In the genomic region with DNA sequence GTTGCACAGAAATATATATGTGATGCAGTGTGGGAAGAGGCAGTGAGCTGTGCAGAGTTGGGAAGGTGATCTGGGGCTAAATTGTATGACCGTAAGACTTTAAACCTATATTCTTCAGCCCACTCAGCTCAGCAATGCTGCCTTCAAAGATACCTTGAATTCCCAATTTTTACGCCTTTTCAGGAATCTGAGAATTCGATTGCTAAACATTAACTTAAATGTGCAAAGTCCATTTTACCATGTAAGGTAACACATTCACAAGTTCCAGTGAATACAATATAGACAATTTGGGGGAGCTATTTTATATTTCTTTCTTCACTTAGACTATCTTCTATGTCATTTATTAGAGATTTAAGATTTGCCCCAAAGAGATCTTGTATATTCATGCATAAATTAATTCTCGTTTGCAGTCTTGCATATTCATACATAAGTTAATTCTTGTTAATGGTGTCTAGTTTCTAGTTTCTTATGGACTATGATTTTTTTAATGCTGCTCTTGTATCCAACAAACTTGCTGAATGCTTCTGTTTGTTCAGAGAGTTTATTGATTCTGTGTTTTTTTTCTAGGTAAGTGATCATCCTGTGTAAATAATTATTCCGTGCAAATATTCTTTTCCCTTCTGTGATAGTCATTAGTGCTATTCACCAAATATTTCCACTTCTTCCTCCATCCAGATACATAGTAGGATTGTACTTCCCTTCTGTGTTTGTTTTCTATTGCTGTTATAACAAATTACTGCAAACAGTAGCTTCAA, we compare ENCODE assay signal across 27 cellular contexts. TPM values are rescaled to one million over a fixed set of nuclear protein-coding genes. Genes with fewer than 3 reads are reported as not detected.
"Had no signal": no experiment of that assay in that cellular context is flagged by ENCODE, and none has a peak within 500 bp of the region (broad histone marks: within the 10 kb centered on the region; RNA-seq: fewer than 3 reads in every experiment).

No MANE protein-coding gene starts in this region.

- FAIRE-seq: astrocyte, K562, RCC 7860 had no signal

- ATAC-seq: activated CD8-positive, alpha-beta memory T cell treated with anti-CD3 and anti-CD28 coated beads, Interleukin-2, amount 10 ng/mL, durations not matched to agents 7 days and 5 days; activated naive CD4-positive, alpha-beta T cell treated with anti-CD3 and anti-CD28 coated beads, Interleukin-2, amount 50 U/mL, for 72 hours; activated naive CD8-positive, alpha-beta T cell treated with anti-CD3 and anti-CD28 coated beads, Interleukin-2, amount 50 U/mL, for 24 hours; K562; SK-N-SH treated with all-trans-retinoic acid at 6 μM for 48 hours had no signal

- DNase-seq: activated B cell treated with CpG ODN at 0.5 μM for 24 hours; activated CD4-positive, alpha-beta T cell treated with anti-CD3 and anti-CD28 coated beads for 1 hour; activated CD4-positive, alpha-beta T cell treated with anti-CD3 and anti-CD28 coated beads, Interleukin-2, amount 10 ng/mL, durations not matched to agents 24 days and 14 days; activated CD4-positive, alpha-beta T cell treated with anti-CD3 and anti-CD28 coated beads, Interleukin-2, amount 50 U/mL, for 48 hours; activated CD8-positive, alpha-beta memory T cell treated with anti-CD3 and anti-CD28 coated beads, Interleukin-2, amount 10 ng/mL, durations not matched to agents 7 days and 5 days; activated effector memory CD4-positive, alpha-beta T cell treated with anti-CD3 and anti-CD28 coated beads, Interleukin-2, amount 50 U/mL, for 16 hours; activated naive CD4-positive, alpha-beta T cell treated with Interleukin-2 at 50 U/mL for 16 hours; activated naive CD8-positive, alpha-beta T cell treated with anti-CD3 and anti-CD28 coated beads, Interleukin-2, amount 50 U/mL, for 24 hours; activated T-cell treated with anti-CD3 and anti-CD28 coated beads, Interleukin-2, amount 50 U/mL, for 24 hours; amniotic stem cell; Karpas-422; NCI-H1105 treated with DMSO at 0.1 percent for 48 hours; NCI-H1436 treated with DMSO at 0.1 percent for 48 hours; NCI-H1930; NCI-H2171; NCI-H2227 treated with DMSO at 0.1 percent for 48 hours; NCI-H446 treated with DMSO at 0.1 percent for 48 hours; NCI-H526 treated with DMSO at 0.1 percent for 48 hours; NK-92 treated with Interleukin-12 subunit alpha and Interleukin-12 subunit beta, amount 100 ng/mL, for 24 hours; SHP77 had no signal

RNA-seq across cellular contexts. Expression of gene SHISAL2B, which starts 35.9 kb away (rescaled TPM):
- total RNA-seq: activated B cell treated with CpG ODN at 0.5 μM for 24 hours; activated CD4-positive, alpha-beta T cell treated with anti-CD3 and anti-CD28 coated beads, Interleukin-2, amount 10 ng/mL, durations not matched to agents 24 days and 14 days; activated CD8-positive, alpha-beta memory T cell treated with anti-CD3 and anti-CD28 coated beads, Interleukin-2, amount 10 ng/mL, durations not matched to agents 7 days and 5 days; activated naive CD4-positive, alpha-beta T cell treated with anti-CD3 and anti-CD28 coated beads, Interleukin-2, amount 50 U/mL, for 72 hours; activated T-helper 1 cell treated with anti-CD3 and anti-CD28 coated beads, Interleukin-12 subunit alpha, Interleukin-12 subunit beta, Interleukin-2, Interleukin-4 antibody, amounts not matched to agents 30 ng/mL and 10 ng/mL and 1 ng/mL, durations not matched to agents 14 hours and 24 hours and 36 hours; astrocyte; K562; SJSA1 had no signal
